In the genomic region with DNA sequence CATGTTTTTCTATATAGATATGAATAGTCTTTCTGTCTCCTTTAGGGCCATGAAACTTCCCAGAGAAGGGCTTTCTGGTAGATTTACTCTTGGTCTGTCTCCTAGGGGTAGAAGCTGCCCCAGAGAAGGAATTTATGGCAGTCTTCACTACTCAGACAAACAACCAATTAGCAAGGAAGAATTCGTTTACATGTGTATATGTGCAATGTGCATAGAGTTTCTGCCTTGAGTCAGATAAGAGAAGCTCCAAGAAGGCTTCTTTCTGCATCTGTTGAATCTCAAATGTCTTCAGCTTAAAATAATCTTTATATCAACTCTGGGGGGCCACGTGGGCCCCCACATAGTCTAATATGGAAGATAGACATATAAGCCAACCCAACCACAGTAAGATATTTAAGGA, we compare ENCODE assay signal across 1 cellular context.
TF ChIP-seq lines count a peak whose summit lies in the region.

No MANE protein-coding gene starts in this region.

TF ChIP-seq in GM23338, 12 proteins besides CTCF, POLR2A, EP300 and RAD21 (continued from another document):
- TF ChIP-seq, protein P1, sequence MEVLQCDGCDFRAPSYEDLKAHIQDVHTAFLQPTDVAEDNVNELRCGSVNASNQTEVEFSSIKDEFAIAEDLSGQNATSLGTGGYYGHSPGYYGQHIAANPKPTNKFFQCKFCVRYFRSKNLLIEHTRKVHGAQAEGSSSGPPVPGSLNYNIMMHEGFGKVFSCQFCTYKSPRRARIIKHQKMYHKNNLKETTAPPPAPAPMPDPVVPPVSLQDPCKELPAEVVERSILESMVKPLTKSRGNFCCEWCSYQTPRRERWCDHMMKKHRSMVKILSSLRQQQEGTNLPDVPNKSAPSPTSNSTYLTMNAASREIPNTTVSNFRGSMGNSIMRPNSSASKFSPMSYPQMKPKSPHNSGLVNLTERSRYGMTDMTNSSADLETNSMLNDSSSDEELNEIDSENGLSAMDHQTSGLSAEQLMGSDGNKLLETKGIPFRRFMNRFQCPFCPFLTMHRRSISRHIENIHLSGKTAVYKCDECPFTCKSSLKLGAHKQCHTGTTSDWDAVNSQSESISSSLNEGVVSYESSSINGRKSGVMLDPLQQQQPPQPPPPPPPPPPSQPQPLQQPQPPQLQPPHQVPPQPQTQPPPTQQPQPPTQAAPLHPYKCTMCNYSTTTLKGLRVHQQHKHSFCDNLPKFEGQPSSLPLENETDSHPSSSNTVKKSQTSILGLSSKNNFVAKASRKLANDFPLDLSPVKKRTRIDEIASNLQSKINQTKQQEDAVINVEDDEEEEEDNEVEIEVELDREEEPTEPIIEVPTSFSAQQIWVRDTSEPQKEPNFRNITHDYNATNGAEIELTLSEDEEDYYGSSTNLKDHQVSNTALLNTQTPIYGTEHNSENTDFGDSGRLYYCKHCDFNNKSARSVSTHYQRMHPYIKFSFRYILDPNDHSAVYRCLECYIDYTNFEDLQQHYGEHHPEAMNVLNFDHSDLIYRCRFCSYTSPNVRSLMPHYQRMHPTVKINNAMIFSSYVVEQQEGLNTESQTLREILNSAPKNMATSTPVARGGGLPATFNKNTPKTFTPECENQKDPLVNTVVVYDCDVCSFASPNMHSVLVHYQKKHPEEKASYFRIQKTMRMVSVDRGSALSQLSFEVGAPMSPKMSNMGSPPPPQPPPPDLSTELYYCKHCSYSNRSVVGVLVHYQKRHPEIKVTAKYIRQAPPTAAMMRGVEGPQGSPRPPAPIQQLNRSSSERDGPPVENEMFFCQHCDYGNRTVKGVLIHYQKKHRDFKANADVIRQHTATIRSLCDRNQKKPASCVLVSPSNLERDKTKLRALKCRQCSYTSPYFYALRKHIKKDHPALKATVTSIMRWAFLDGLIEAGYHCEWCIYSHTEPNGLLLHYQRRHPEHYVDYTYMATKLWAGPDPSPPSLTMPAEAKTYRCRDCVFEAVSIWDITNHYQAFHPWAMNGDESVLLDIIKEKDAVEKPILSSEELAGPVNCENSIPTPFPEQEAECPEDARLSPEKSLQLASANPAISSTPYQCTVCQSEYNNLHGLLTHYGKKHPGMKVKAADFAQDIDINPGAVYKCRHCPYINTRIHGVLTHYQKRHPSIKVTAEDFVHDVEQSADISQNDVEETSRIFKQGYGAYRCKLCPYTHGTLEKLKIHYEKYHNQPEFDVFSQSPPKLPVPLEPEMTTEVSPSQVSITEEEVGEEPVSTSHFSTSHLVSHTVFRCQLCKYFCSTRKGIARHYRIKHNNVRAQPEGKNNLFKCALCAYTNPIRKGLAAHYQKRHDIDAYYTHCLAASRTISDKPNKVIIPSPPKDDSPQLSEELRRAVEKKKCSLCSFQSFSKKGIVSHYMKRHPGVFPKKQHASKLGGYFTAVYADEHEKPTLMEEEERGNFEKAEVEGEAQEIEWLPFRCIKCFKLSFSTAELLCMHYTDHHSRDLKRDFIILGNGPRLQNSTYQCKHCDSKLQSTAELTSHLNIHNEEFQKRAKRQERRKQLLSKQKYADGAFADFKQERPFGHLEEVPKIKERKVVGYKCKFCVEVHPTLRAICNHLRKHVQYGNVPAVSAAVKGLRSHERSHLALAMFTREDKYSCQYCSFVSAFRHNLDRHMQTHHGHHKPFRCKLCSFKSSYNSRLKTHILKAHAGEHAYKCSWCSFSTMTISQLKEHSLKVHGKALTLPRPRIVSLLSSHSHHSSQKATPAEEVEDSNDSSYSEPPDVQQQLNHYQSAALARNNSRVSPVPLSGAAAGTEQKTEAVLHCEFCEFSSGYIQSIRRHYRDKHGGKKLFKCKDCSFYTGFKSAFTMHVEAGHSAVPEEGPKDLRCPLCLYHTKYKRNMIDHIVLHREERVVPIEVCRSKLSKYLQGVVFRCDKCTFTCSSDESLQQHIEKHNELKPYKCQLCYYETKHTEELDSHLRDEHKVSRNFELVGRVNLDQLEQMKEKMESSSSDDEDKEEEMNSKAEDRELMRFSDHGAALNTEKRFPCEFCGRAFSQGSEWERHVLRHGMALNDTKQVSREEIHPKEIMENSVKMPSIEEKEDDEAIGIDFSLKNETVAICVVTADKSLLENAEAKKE (CRISPR knock-in tag; IDR thresholded peaks at IDR 0.05), result no peak
- TF ChIP-seq JUNB (IDR thresholded peaks at IDR 0.05; ENCODE audit: unreplicated experiment) (no peak), ZNF114 (CRISPR knock-in tag; IDR thresholded peaks at IDR 0.05) (no peak), EZH2phosphoT487 (IDR thresholded peaks at IDR 0.05; ENCODE audit: unreplicated experiment) (no peak), CREB1 (CRISPR knock-in tag; IDR thresholded peaks at IDR 0.05; ENCODE audit: low read depth) (no peak)
- TF ChIP-seq, protein P2, sequence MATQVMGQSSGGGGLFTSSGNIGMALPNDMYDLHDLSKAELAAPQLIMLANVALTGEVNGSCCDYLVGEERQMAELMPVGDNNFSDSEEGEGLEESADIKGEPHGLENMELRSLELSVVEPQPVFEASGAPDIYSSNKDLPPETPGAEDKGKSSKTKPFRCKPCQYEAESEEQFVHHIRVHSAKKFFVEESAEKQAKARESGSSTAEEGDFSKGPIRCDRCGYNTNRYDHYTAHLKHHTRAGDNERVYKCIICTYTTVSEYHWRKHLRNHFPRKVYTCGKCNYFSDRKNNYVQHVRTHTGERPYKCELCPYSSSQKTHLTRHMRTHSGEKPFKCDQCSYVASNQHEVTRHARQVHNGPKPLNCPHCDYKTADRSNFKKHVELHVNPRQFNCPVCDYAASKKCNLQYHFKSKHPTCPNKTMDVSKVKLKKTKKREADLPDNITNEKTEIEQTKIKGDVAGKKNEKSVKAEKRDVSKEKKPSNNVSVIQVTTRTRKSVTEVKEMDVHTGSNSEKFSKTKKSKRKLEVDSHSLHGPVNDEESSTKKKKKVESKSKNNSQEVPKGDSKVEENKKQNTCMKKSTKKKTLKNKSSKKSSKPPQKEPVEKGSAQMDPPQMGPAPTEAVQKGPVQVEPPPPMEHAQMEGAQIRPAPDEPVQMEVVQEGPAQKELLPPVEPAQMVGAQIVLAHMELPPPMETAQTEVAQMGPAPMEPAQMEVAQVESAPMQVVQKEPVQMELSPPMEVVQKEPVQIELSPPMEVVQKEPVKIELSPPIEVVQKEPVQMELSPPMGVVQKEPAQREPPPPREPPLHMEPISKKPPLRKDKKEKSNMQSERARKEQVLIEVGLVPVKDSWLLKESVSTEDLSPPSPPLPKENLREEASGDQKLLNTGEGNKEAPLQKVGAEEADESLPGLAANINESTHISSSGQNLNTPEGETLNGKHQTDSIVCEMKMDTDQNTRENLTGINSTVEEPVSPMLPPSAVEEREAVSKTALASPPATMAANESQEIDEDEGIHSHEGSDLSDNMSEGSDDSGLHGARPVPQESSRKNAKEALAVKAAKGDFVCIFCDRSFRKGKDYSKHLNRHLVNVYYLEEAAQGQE (IDR thresholded peaks at IDR 0.05; ENCODE audit: unreplicated experiment), result no peak
- TF ChIP-seq, protein P3, sequence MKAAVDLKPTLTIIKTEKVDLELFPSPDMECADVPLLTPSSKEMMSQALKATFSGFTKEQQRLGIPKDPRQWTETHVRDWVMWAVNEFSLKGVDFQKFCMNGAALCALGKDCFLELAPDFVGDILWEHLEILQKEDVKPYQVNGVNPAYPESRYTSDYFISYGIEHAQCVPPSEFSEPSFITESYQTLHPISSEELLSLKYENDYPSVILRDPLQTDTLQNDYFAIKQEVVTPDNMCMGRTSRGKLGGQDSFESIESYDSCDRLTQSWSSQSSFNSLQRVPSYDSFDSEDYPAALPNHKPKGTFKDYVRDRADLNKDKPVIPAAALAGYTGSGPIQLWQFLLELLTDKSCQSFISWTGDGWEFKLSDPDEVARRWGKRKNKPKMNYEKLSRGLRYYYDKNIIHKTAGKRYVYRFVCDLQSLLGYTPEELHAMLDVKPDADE (IDR thresholded peaks at IDR 0.05), result no peak
